ENCODE assay signal across 25 cellular contexts in genomic region chr3:113103588-113103987, GRCh38.
DNase-seq lines count a peak whose midpoint lies in the region; ATAC-seq, FAIRE-seq and TF ChIP-seq lines count a peak whose summit lies in the region.
"Had no signal": no experiment of that assay in that cellular context is flagged by ENCODE, and none has a peak within 500 bp of the region (broad histone marks: within the 10 kb centered on the region; RNA-seq: fewer than 3 reads in every experiment).

No MANE protein-coding gene starts in this region.

- DNase-seq in A549 (ENCODE audit: low read depth in 1 of 2, low spot score in 1 of 2) (no peak), KBM-7 (peak; percentile 13), SKM-1 (lab: John Stamatoyannopoulos, UW; ENCODE audit: unreplicated experiment) (peak; percentile 47), HepG2 (ENCODE audit: low spot score) (peak; percentile 71), NK-92 (lab: John Stamatoyannopoulos, UW; ENCODE audit: unreplicated experiment) (no peak), NCI-H526 (lab: John Stamatoyannopoulos, UW) (no peak), HK-2 (ENCODE audit: unreplicated experiment) (no peak), neuronal stem cell (ENCODE audit: low spot score) (no peak)
- DNase-seq: activated CD4-positive, alpha-beta T cell treated with anti-CD3 and anti-CD28 coated beads for 4 hours; activated CD8-positive, alpha-beta memory T cell treated with anti-CD3 and anti-CD28 coated beads, Interleukin-2, amount 50 U/mL, for 4 hours; activated effector memory CD4-positive, alpha-beta T cell treated with anti-CD3 and anti-CD28 coated beads, Interleukin-2, amount 50 U/mL, for 16 hours; adrenal gland; DMS 273 treated with DMSO at 0.1 percent for 48 hours; dorsolateral prefrontal cortex; foreskin melanocyte; KG1; NCI-H1105 treated with DMSO at 0.1 percent for 48 hours; NCI-H2107; NCI-H524 treated with DMSO at 0.1 percent for 48 hours; stimulated activated CD4-positive, alpha-beta T cell treated with anti-CD3 and anti-CD28 coated beads, Interleukin-12 subunit alpha, Interleukin-12 subunit beta, amount 100 ng/mL, for 4 hours had no signal

- H3K14ac ChIP-seq in neuronal stem cell (ENCODE audit: low read length): no peak overlapping the region

- WGBS in A549 (ENCODE audit: missing lambda C conversion rate): 28% methylated on average over 2 of the region's 2 CpGs
- 0% methylated on average over 2 of the region's 2 CpGs for WGBS in HepG2 (ENCODE audit: low lambda C conversion rate)
- WGBS in neuronal stem cell (ENCODE audit: extremely low coverage in 2 of 2, insufficient read length in 2 of 2, insufficient replicate concordance in 1 of 2), 2 donors: no CpG with 5 or more reads among the region's 2 CpGs

- peak; percentile 88 for FAIRE-seq in A549 (lab: Jason Lieb, UNC)
- FAIRE-seq in HepG2 (lab: Jason Lieb, UNC): peak; percentile 53
- FAIRE-seq: TTC549 had no signal

- no peak overlapping the region for H2AFZ ChIP-seq in HepG2 (ENCODE audit: low read length)
- no peak overlapping the region for H2AFZ ChIP-seq in neuronal stem cell (ENCODE audit: low read length)

- TF ChIP-seq EP300 in A549 (IDR thresholded peaks at IDR 0.05) (no peak), HepG2 (IDR thresholded peaks at IDR 0.05; ENCODE audit: low read depth in 2 of 2, low read length in 2 of 2) (peak in 1 of 2 experiments; percentile 73; a peak in 2 of 4 replicates), HepG2 (CRISPR knock-in tag; IDR thresholded peaks at IDR 0.05; ENCODE audit: borderline replicate concordance) (peak; percentile 78)

- H3K79me1 ChIP-seq in neuronal stem cell (ENCODE audit: low read depth, low read length): no peaks in the 10 kb centered on the region

- H2AK5ac ChIP-seq in neuronal stem cell (ENCODE audit: low read depth, low read length): no peak overlapping the region

- H3K4ac ChIP-seq in neuronal stem cell (ENCODE audit: low read length): no peak overlapping the region

- TF ChIP-seq RAD21 in A549 (conservative IDR thresholded peaks at IDR 0.05 in 1 of 2, IDR thresholded peaks at IDR 0.05 in 1 of 2) (no peak), HepG2 (CRISPR knock-in tag; IDR thresholded peaks at IDR 0.05) (no peak)

- BruUV-seq in HepG2 (replicated peaks; lab: Mats Ljungman, UMichigan): no TSS peak

- H3K4me3 ChIP-seq in A549 (no peak overlapping the region), HepG2 (replicated peaks in 1 of 3; ENCODE audit: insufficient read depth in 1 of 3, low read depth in 2 of 3, low read length in 3 of 3) (no peak overlapping the region; a peak in 1 of 6 replicates), neuronal stem cell (ENCODE audit: low read length in 2 of 2) (no peak overlapping the region)
- H3K4me3 ChIP-seq: adrenal gland, dorsolateral prefrontal cortex, suprapubic skin had no signal

- no peaks in the 10 kb centered on the region for H4K20me1 ChIP-seq in HepG2 (ENCODE audit: insufficient read depth, low read length)

- no peak overlapping the region for H4K8ac ChIP-seq in neuronal stem cell (ENCODE audit: low read depth, low read length)

- H2BK120ac ChIP-seq in neuronal stem cell (ENCODE audit: low read depth, low read length): no peak overlapping the region

- intact Hi-C loops in HepG2 (cut with micrococcal nuclease; ENCODE audit: unreplicated experiment): no loop called here

- ATAC-seq in A549 (no peak), HepG2 (peak; percentile 72)
- ATAC-seq: HCT116; natural killer cell treated with Interleukin-12 subunit alpha and Interleukin-12 subunit beta and Interleukin-15 and Interleukin-18, amount 100 ng/mL, for 72 hours; SK-N-SH treated with all-trans-retinoic acid at 6 μM for 48 hours had no signal

- H3K79me2 ChIP-seq in HepG2 (ENCODE audit: insufficient read depth, low read length): no peaks in the 10 kb centered on the region

- H3K23ac ChIP-seq in neuronal stem cell (ENCODE audit: low read depth, low read length, poor library complexity): no peak overlapping the region

- TF ChIP-seq POLR2A in A549 (IDR thresholded peaks at IDR 0.05; ENCODE audit: low read length): no peak
- no peak for TF ChIP-seq POLR2A in HepG2 (IDR thresholded peaks at IDR 0.05; ENCODE audit: insufficient read depth in 1 of 2, low read depth in 2 of 2, low read length in 2 of 2)

- H3K4me2 ChIP-seq in A549 (peak overlapping the region; percentile 26), HepG2 (ENCODE audit: low read depth, low read length) (peak overlapping the region; percentile 41), neuronal stem cell (ENCODE audit: insufficient read depth, low read length, poor library complexity, severe bottlenecking) (no peak overlapping the region)

- peak overlapping the region; percentile 18; a peak in 4 of 6 replicates for H3K27ac ChIP-seq in A549
- H3K27ac ChIP-seq in HepG2 (ENCODE audit: extremely low read length, insufficient read depth, low read length): no peak overlapping the region
- H3K27ac ChIP-seq in neuronal stem cell (replicated peaks; ENCODE audit: low read length): no peak overlapping the region
- H3K27ac ChIP-seq: adrenal gland, dorsolateral prefrontal cortex, suprapubic skin had no signal

- POLR2A ChIA-PET in A549 (lab: Yijun Ruan, JAX) (no interaction called here), HepG2 (lab: Yijun Ruan, JAX) (no interaction called here)

- in situ Hi-C loops in KBM-7 (cut with MboI; ENCODE audit: low pct_unique_long_range_greater_than_20kb, low sequenced_read_pairs) (no loop called here), HepG2 (cut with HindIII; ENCODE audit: extremely low pct_ligation_motif_present, low pct_unique_long_range_greater_than_20kb) (no loop called here)

- no peak overlapping the region for H3K18ac ChIP-seq in neuronal stem cell (ENCODE audit: low read length)

- CTCF ChIA-PET in A549 (lab: Yijun Ruan, JAX): no interaction called here
- CTCF ChIA-PET in HepG2 (lab: Yijun Ruan, JAX; ENCODE audit: low intra/inter-chr PET ratio, low total read pairs): no interaction called here

- no peak overlapping the region for H2BK15ac ChIP-seq in neuronal stem cell (ENCODE audit: low read length)

- H3K9ac ChIP-seq in HepG2 (ENCODE audit: insufficient read depth, low read depth, low read length): no peak overlapping the region
- no peak overlapping the region for H3K9ac ChIP-seq in neuronal stem cell (ENCODE audit: low read depth, low read length, poor library complexity)

- H3K27me3 ChIP-seq in HepG2 (ENCODE audit: control insufficient read depth in 1 of 2, insufficient read depth in 2 of 2, low read length in 2 of 2) (no peaks in the 10 kb centered on the region), neuronal stem cell (ENCODE audit: control insufficient read depth in 3 of 3, insufficient read depth in 3 of 3, low read depth in 1 of 3, low read length in 3 of 3) (no peaks in the 10 kb centered on the region)
- H3K27me3 ChIP-seq: adrenal gland, dorsolateral prefrontal cortex, suprapubic skin had no signal

- no peak overlapping the region for H2BK12ac ChIP-seq in neuronal stem cell (ENCODE audit: low read length)

- H3K4me1 ChIP-seq in A549: peaks cover 27% of the 10 kb centered on the region
- peaks cover 20% of the 10 kb centered on the region for H3K4me1 ChIP-seq in HepG2 (ENCODE audit: insufficient read depth, low read length)
- H3K4me1 ChIP-seq in neuronal stem cell (ENCODE audit: control insufficient read depth in 2 of 2, insufficient read depth in 1 of 2, low read depth in 1 of 2, low read length in 2 of 2): peaks cover 10 to 11% of the 10 kb centered on the region in 2 donors
- H3K4me1 ChIP-seq: adrenal gland, suprapubic skin had no signal

- no peak overlapping the region for H4K91ac ChIP-seq in neuronal stem cell (ENCODE audit: low read depth, low read length, poor library complexity)

- H2BK5ac ChIP-seq in neuronal stem cell (ENCODE audit: low read length): no peak overlapping the region

- H3K36me3 ChIP-seq in HepG2 (replicated peaks in 1 of 2; ENCODE audit: control insufficient read depth in 1 of 2, insufficient read depth in 2 of 2, low read length in 2 of 2): no peaks in the 10 kb centered on the region
- no peaks in the 10 kb centered on the region for H3K36me3 ChIP-seq in neuronal stem cell (replicated peaks in 1 of 2; ENCODE audit: control insufficient read depth in 2 of 2, insufficient read depth in 2 of 2, low read length in 2 of 2)
- H3K36me3 ChIP-seq: adrenal gland, suprapubic skin had no signal

- TF ChIP-seq CTCF in A549 (IDR thresholded peaks at IDR 0.05): no peak
- TF ChIP-seq CTCF in HepG2 (CRISPR knock-in tag; IDR thresholded peaks at IDR 0.05): no peak

- H3K9me3 ChIP-seq in A549 (peaks cover 13% of the 10 kb centered on the region; the same call in 2 of the 3 replicates), HepG2 (ENCODE audit: low read length) (no peaks in the 10 kb centered on the region), neuronal stem cell (replicated peaks in 1 of 2; ENCODE audit: control insufficient read depth in 2 of 2, insufficient read depth in 1 of 2, low read depth in 1 of 2, low read length in 2 of 2) (peaks cover 0 to 3% of the 10 kb centered on the region in 2 donors)
- H3K9me3 ChIP-seq: adrenal gland, suprapubic skin had no signal

TF ChIP-seq in A549, 52 proteins besides CTCF, POLR2A, EP300 and RAD21:
- no peak for TF ChIP-seq CBX8 (IDR thresholded peaks at IDR 0.05)
- no peak for TF ChIP-seq HOXB5 (CRISPR knock-in tag; IDR thresholded peaks at IDR 0.05)
- TF ChIP-seq SREBF2 (IDR thresholded peaks at IDR 0.05): no peak
- no peak for TF ChIP-seq EHF (CRISPR knock-in tag; IDR thresholded peaks at IDR 0.05)
- peak; percentile 54 for TF ChIP-seq MAFK (IDR thresholded peaks at IDR 0.05; ENCODE audit: partially characterized antibody)
- no peak for TF ChIP-seq BHLHE40 (IDR thresholded peaks at IDR 0.05; ENCODE audit: low read depth, low read length)
- no peak for TF ChIP-seq GATA3 (IDR thresholded peaks at IDR 0.05; ENCODE audit: borderline replicate concordance)
TF ChIP-seq in A549: peak in this region for 1.

TF ChIP-seq in HepG2, 621 proteins besides CTCF, POLR2A, EP300 and RAD21 (continues in another document):
- 0 out of 2 replicates have a peak, but pooled peaks have one; percentile 18 for TF ChIP-seq MED1 (CRISPR knock-in tag; IDR thresholded peaks at IDR 0.05)
- TF ChIP-seq NR2F6 (IDR thresholded peaks at IDR 0.05): 0 out of 2 replicates have a peak, but pooled peaks have one; percentile 20
- TF ChIP-seq NR2F6 (CRISPR knock-in tag; IDR thresholded peaks at IDR 0.05): no peak
- TF ChIP-seq ZNF740 (CRISPR knock-in tag; IDR thresholded peaks at IDR 0.05): no peak
- TF ChIP-seq MAFF (IDR thresholded peaks at IDR 0.05; ENCODE audit: low read depth, low read length): peak; percentile 71
- TF ChIP-seq TBX2 (CRISPR knock-in tag; IDR thresholded peaks at IDR 0.05; ENCODE audit: borderline replicate concordance): 0 out of 2 replicates have a peak, but pooled peaks have one; percentile 13
- TF ChIP-seq FOXJ3 (CRISPR knock-in tag; IDR thresholded peaks at IDR 0.05; ENCODE audit: borderline replicate concordance): peak; percentile 33; the same call in 1 of the 2 replicates
- TF ChIP-seq BCL6 (CRISPR knock-in tag; IDR thresholded peaks at IDR 0.05): peak; percentile 42; the same call in 1 of the 2 replicates

Comparison
In these comparisons a context has a peak if more than half of its experiments do, and no peak if none do; other contexts are left out.
1. DNase-seq: peak in KBM-7 (single experiment), SKM-1 (single experiment) and HepG2 (single experiment); none in A549 (0 of 2), NK-92 (single experiment), NCI-H526 (0 of 2), HK-2 (single experiment) and neuronal stem cell (single experiment).
2. H3K27ac ChIP-seq: peak in A549 (2 of 2); none in HepG2 (single experiment) and neuronal stem cell (single experiment).
3. Of the 38 proteins assayed by ChIP-seq in both HepG2 and A549: peak only in HepG2: EP300, FOSL2 and HDAC2; only in A549: none; in both: MAFK; in neither: 34.